8 cellular contexts compared by ENCODE assay signal in the genomic region with DNA sequence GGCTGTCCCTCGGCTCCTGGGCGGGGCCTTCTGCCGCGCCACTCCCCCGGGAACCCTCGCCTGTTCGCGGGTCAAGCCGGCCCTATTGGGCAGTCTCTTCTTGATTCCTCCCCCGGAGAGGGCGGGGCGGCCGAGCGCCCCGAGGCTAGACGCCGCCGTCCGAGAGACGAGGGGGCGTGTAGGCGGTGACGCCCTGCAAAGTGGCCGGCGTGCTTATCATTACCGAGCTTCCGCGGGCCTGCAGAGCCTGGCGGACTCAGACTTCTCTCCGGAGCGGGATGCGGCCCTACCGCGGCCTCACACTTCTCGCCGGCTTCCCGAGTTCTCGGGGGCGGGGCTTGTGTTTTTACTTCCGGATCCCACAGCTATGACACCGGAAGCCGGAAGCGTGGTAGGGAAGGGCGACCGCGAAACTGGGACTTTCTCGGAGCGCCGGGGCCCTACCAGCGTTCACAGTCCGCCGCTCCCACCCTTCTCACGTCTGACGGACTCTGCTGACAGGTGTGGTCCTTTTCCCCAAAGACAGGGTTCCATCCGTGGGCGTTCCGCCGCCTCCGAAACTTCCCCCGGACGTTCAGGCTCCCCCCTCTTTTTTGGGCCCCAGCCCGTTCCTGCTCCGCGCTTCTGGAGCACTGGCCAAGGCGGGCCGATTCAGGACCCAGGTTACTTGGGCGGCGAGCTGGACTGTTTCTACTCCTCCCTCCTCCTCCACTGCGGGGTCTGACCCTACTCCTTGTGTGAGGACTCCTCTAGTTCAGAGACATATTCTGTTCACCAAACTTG. TPM values are rescaled to one million over a fixed set of nuclear protein-coding genes. Genes with fewer than 3 reads are reported as not detected.
DNase-seq lines count a peak whose midpoint lies in the region; ATAC-seq, FAIRE-seq and TF ChIP-seq lines count a peak whose summit lies in the region.

A gene with protein sequence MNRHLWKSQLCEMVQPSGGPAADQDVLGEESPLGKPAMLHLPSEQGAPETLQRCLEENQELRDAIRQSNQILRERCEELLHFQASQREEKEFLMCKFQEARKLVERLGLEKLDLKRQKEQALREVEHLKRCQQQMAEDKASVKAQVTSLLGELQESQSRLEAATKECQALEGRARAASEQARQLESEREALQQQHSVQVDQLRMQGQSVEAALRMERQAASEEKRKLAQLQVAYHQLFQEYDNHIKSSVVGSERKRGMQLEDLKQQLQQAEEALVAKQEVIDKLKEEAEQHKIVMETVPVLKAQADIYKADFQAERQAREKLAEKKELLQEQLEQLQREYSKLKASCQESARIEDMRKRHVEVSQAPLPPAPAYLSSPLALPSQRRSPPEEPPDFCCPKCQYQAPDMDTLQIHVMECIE (plus strand): TSS at position 376 of the 783 bp plus-strand sequence. CDS start 4,383 bp downstream, outside the sequence.

- H3K4me1 ChIP-seq in heart left ventricle, result peaks cover 0 to 50% (median 12%) of the 10 kb centered on the region in 12 donors
- H3K4me1 ChIP-seq in upper lobe of right lung, result peaks cover 16% of the 10 kb centered on the region

- peaks cover 0 to 7% of the 10 kb centered on the region in 2 donors for H3K27me3 Mint-ChIP-seq in T-cell

- peak; percentile 81 for DNase-seq in GM12892 (ENCODE audit: insufficient read length)
- DNase-seq in NCI-H1436 treated with DMSO at 0.1 percent for 48 hours (lab: John Stamatoyannopoulos, UW), result peak; percentile 65
- peak; percentile 80 to 90 (median 85) for DNase-seq in T-cell
- DNase-seq in heart left ventricle, result peak; percentile 91 to 94 (median 92)
- DNase-seq in posterior vena cava (ENCODE audit: low spot score), result peak; percentile 96
- peak; percentile 94 for DNase-seq in upper lobe of right lung

- TF ChIP-seq POLR2A in GM12892 (IDR thresholded peaks at IDR 0.05; ENCODE audit: low read depth, low read length) (peak; percentile 48; the same call in 1 of the 2 replicates), heart left ventricle (IDR thresholded peaks at IDR 0.05) (peak in 1 of 2 donors; percentile 26)

- no peaks in the 10 kb centered on the region for H3K9me3 Mint-ChIP-seq in T-cell

- H3K27ac Mint-ChIP-seq in T-cell, result peak within 1 kb of the TSS; percentile 86 to 92

- H3K27ac ChIP-seq in adipose tissue (ENCODE audit: low read depth, low read length) (peak within 1 kb of the TSS; percentile 62), heart left ventricle (peak within 1 kb of the TSS; percentile 67 to 98 (median 90)), upper lobe of right lung (peak within 1 kb of the TSS; percentile 83)

- POLR2A ChIA-PET in T-cell (lab: Charles Lee), result interaction anchor here in 1 of 2 donors (0.6 kb wide), 1 partner anchor 231 kb away, joined by 7 read pairs; no protein-coding TSS in a partner anchor

- H3K9me3 ChIP-seq in heart left ventricle (peaks cover 0 to 13% (median 0%) of the 10 kb centered on the region in 12 donors), upper lobe of right lung (no peaks in the 10 kb centered on the region)

- peak; percentile 56 for FAIRE-seq in GM12892 (lab: Jason Lieb, UNC)

- H3K36me3 ChIP-seq in heart left ventricle (peaks cover 0 to 11% (median 0%) of the 10 kb centered on the region in 9 donors), upper lobe of right lung (peaks cover 4% of the 10 kb centered on the region)

- intact Hi-C loops in heart left ventricle (cut with DNase I), result no loop called here
- intact Hi-C loops in posterior vena cava (cut with DNase I), result no loop called here
- intact Hi-C loops in upper lobe of right lung (cut with DNase I), result no loop called here

- H3K4me3 ChIP-seq in heart left ventricle, result peak within 1 kb of the TSS; percentile 59 to 89 (median 72)
- peak within 1 kb of the TSS; percentile 62 for H3K4me3 ChIP-seq in upper lobe of right lung

- H3K36me3 Mint-ChIP-seq in T-cell, result peaks cover 6% of the 10 kb centered on the region

- H3K4me1 Mint-ChIP-seq in T-cell, result peaks cover 48 to 61% (median 52%) of the 10 kb centered on the region in 3 donors

- TF ChIP-seq CTCF in heart left ventricle (IDR thresholded peaks at IDR 0.05) (no peak), upper lobe of right lung (IDR thresholded peaks at IDR 0.05) (no peak)

- peak within 1 kb of the TSS; percentile 84 to 90 (median 90) for H3K4me3 Mint-ChIP-seq in T-cell

- 0 to 40% (median 1%) methylated on average over 45 to 69 of the region's 69 CpGs for WGBS in adipose tissue, 3 donors
- WGBS in heart left ventricle, 4 donors, result 1 to 44% (median 20%) methylated on average over 57 to 69 of the region's 69 CpGs

- peaks cover 0 to 2% (median 0%) of the 10 kb centered on the region in 9 donors for H3K27me3 ChIP-seq in heart left ventricle
- H3K27me3 ChIP-seq in upper lobe of right lung, result no peaks in the 10 kb centered on the region

- CTCF ChIA-PET in T-cell (lab: Charles Lee), result no interaction called here

- ATAC-seq in HG02840 (IDR thresholded peaks at IDR 0.05; ENCODE audit: low FRiP score, unreplicated experiment) (peak; percentile 86), T-cell (replicated peaks in 1 of 4) (peak; percentile 80 to 87 (median 82)), heart left ventricle (peak; percentile 94 to 96 (median 94)), upper lobe of right lung (peak; percentile 92)

RNA-seq across cellular contexts. Expression of the gene that starts here (rescaled TPM):
- 12.3 TPM for polyA plus RNA-seq in GM12892 (2012; ENCODE audit: missing spikeins)
- total RNA-seq in T-cell (10 to 100 TPM; 32.4 to 59.1 (median 54.0) TPM), heart left ventricle (10 to 100 TPM in 8 of 9 donors, 1 to 10 TPM in 1; 7.1 to 25.4 (median 15.3) TPM), posterior vena cava (10 to 100 TPM; 24.2 to 25.6 TPM), upper lobe of right lung (33.4 TPM)
- polyA plus RNA-seq in adipose tissue (10 to 100 TPM; 10.6 to 29.0 (median 20.2) TPM), heart left ventricle (10 to 100 TPM; 13.0 to 29.4 TPM)

Comparison
In these comparisons a context has a peak if more than half of its experiments do, and no peak if none do; other contexts are left out.
1. Peak in every context shown above with its lines: DNase-seq, ATAC-seq, H3K4me3 ChIP-seq and H3K27ac ChIP-seq.